Comparison of ENCODE assay signal across 14 cellular contexts in genomic region chr10:101070098-101070497, GRCh38. TPM values are rescaled to one million over a fixed set of nuclear protein-coding genes. Genes with fewer than 3 reads are reported as not detected.
"Had no signal": no experiment of that assay in that cellular context is flagged by ENCODE, and none has a peak within 500 bp of the region (broad histone marks: within the 10 kb centered on the region; RNA-seq: fewer than 3 reads in every experiment).

No MANE protein-coding gene starts in this region.

- H3K27ac ChIP-seq: ascending aorta, pancreas, sigmoid colon, tibial artery, uterus had no signal

- H3K36me3 ChIP-seq: ascending aorta, pancreas, sigmoid colon, tibial artery, uterus had no signal

- H3K9me3 ChIP-seq: ascending aorta, pancreas, sigmoid colon, tibial artery, uterus had no signal

- H3K4me3 ChIP-seq: ascending aorta, pancreas, sigmoid colon, tibial artery, uterus had no signal

- H3K27me3 ChIP-seq: ascending aorta, pancreas had no signal

- DNase-seq: activated CD4-positive, alpha-beta T cell treated with anti-CD3 and anti-CD28 coated beads, Interleukin-2, amount 10 ng/mL, durations not matched to agents 24 days and 14 days; activated naive CD4-positive, alpha-beta T cell treated with Interleukin-2 at 50 U/mL for 16 hours; activated naive CD8-positive, alpha-beta T cell treated with anti-CD3 and anti-CD28 coated beads, Interleukin-2, amount 50 U/mL, for 24 hours; erythroblast; left cardiac atrium; midbrain; naive thymus-derived CD4-positive, alpha-beta T cell; pancreas; sigmoid colon; stimulated activated CD4-positive, alpha-beta T cell treated with anti-CD3 and anti-CD28 coated beads, Interleukin-1b, Interleukin-23, amount 100 ng/mL, for 48 hours; T-helper 2 cell; tibial artery; uterus had no signal

RNA-seq across cellular contexts. Expression of gene KAZALD1, which starts 8.3 kb away (rescaled TPM):
- polyA plus RNA-seq: naive thymus-derived CD4-positive, alpha-beta T cell had no signal
